ENCODE assay signal across 33 cellular contexts in the genomic region with DNA sequence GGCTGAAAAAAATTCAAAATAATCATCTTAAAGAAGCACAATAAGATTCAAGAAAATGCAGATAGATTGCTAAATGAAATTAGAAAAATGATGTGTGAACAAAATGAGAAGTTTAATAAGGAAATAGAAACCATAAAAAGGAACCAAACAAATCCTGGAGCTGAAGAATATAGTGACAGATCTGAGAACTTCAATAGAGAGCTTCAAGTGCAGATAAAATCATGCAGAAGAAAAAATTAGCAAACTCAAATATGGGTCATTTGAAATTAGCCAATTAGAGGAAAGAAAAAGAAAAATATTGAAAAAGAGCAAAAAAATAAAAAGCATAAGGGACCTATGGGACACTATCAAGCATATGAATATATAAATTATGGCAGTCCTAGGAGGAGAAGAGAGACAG.
"Had no signal": no experiment of that assay in that cellular context is flagged by ENCODE, and none has a peak within 500 bp of the region (broad histone marks: within the 10 kb centered on the region; RNA-seq: fewer than 3 reads in every experiment).

No MANE protein-coding gene starts in this region.

- H3K4me1 Mint-ChIP-seq: activated B cell treated with CpG ODN at 0.5 μM for 24 hours; activated CD4-positive, alpha-beta T cell treated with anti-CD3 and anti-CD28 coated beads, Interleukin-2, amount 10 ng/mL, durations not matched to agents 24 days and 14 days; activated T-helper 17 cell treated with anti-CD3 and anti-CD28 coated beads, Interleukin-2, amount 50 U/mL, for 72 hours had no signal

- H3K9me3 ChIP-seq: adrenal gland had no signal

- H3K27ac ChIP-seq: adrenal gland, body of pancreas, brain microvascular endothelial cell, breast epithelium, VCaP had no signal

- H3K36me3 Mint-ChIP-seq: activated CD4-positive, alpha-beta memory T cell treated with anti-CD3 and anti-CD28 coated beads for 36 hours had no signal

- H3K36me3 ChIP-seq: adrenal gland, brain microvascular endothelial cell, breast epithelium had no signal

- H3K27me3 Mint-ChIP-seq: activated B cell treated with CpG ODN at 0.5 μM for 24 hours; activated CD4-positive, alpha-beta memory T cell treated with anti-CD3 and anti-CD28 coated beads for 36 hours; activated CD4-positive, alpha-beta T cell treated with anti-CD3 and anti-CD28 coated beads, Interleukin-2, amount 10 ng/mL, durations not matched to agents 24 days and 14 days; activated CD8-positive, alpha-beta T cell treated with anti-CD3 and anti-CD28 coated beads for 36 hours; activated T-cell treated with anti-CD3 and anti-CD28 coated beads, Interleukin-2, amount 50 U/mL, for 24 hours had no signal

- H3K27ac Mint-ChIP-seq: activated B cell treated with CpG ODN at 0.5 μM for 24 hours; activated CD4-positive, alpha-beta memory T cell treated with anti-CD3 and anti-CD28 coated beads for 36 hours; activated CD4-positive, alpha-beta T cell treated with anti-CD3 and anti-CD28 coated beads, Interleukin-2, amount 10 ng/mL, durations not matched to agents 24 days and 14 days; activated CD8-positive, alpha-beta T cell treated with anti-CD3 and anti-CD28 coated beads for 36 hours; activated naive CD4-positive, alpha-beta T cell treated with anti-CD3 and anti-CD28 coated beads for 36 hours; activated naive CD4-positive, alpha-beta T cell treated with anti-CD3 and anti-CD28 coated beads, Interleukin-2, amount 50 U/mL, for 72 hours; activated T-cell treated with anti-CD3 and anti-CD28 coated beads, Interleukin-2, amount 50 U/mL, for 24 hours; activated T-helper 1 cell treated with anti-CD3 and anti-CD28 coated beads, Interleukin-12 subunit alpha, Interleukin-12 subunit beta, Interleukin-2, Interleukin-4 antibody, amounts not matched to agents 30 ng/mL and 10 ng/mL and 1 ng/mL, durations not matched to agents 14 hours and 24 hours and 36 hours; activated T-helper 17 cell treated with anti-CD3 and anti-CD28 coated beads, Interleukin-2, amount 50 U/mL, for 72 hours; T-helper 1 cell treated with Interleukin-12 subunit alpha and Interleukin-12 subunit beta and Interleukin-4 antibody, amounts not matched to agents 30 μg/mL and 1 μg/mL, for 36 hours; T-helper 2 cell treated with Interferon-gamma antibody and Interleukin-4, amounts not matched to agents 5 μg/mL and 100 μg/mL, for 36 hours had no signal

- H3K4me1 ChIP-seq: adrenal gland, body of pancreas, breast epithelium had no signal

- H3K4me3 ChIP-seq: adrenal gland, body of pancreas, breast epithelium had no signal

- H3K4me3 Mint-ChIP-seq: activated B cell treated with CpG ODN at 0.5 μM for 24 hours; activated CD4-positive, alpha-beta memory T cell treated with anti-CD3 and anti-CD28 coated beads for 36 hours; activated CD4-positive, alpha-beta T cell treated with anti-CD3 and anti-CD28 coated beads, Interleukin-2, amount 10 ng/mL, durations not matched to agents 24 days and 14 days; activated CD8-positive, alpha-beta T cell treated with anti-CD3 and anti-CD28 coated beads for 36 hours; activated naive CD4-positive, alpha-beta T cell treated with anti-CD3 and anti-CD28 coated beads for 36 hours; activated T-cell treated with anti-CD3 and anti-CD28 coated beads, Interleukin-2, amount 50 U/mL, for 24 hours; activated T-helper 1 cell treated with anti-CD3 and anti-CD28 coated beads, Interleukin-12 subunit alpha, Interleukin-12 subunit beta, Interleukin-2, Interleukin-4 antibody, amounts not matched to agents 30 ng/mL and 10 ng/mL and 1 ng/mL, durations not matched to agents 14 hours and 24 hours and 36 hours; activated T-helper 17 cell treated with anti-CD3 and anti-CD28 coated beads, Interleukin-2, amount 50 U/mL, for 72 hours; T-helper 1 cell treated with Interleukin-12 subunit alpha and Interleukin-12 subunit beta and Interleukin-4 antibody, amounts not matched to agents 30 μg/mL and 1 μg/mL, for 36 hours; T-helper 2 cell treated with Interferon-gamma antibody and Interleukin-4, amounts not matched to agents 5 μg/mL and 100 μg/mL, for 36 hours had no signal

- DNase-seq: activated B cell treated with CpG ODN at 0.5 μM for 24 hours; activated CD4-positive, alpha-beta memory T cell treated with anti-CD3 and anti-CD28 coated beads for 36 hours; activated CD4-positive, alpha-beta T cell treated with anti-CD3 and anti-CD28 coated beads for 4 hours; activated CD4-positive, alpha-beta T cell treated with anti-CD3 and anti-CD28 coated beads, Interleukin-2, amount 10 ng/mL, durations not matched to agents 24 days and 14 days; activated CD4-positive, alpha-beta T cell treated with anti-CD3 and anti-CD28 coated beads, Interleukin-2, amount 50 U/mL, for 1 hour; activated CD4-positive, alpha-beta T cell treated with anti-CD3 and anti-CD28 coated beads, Interleukin-2, amount 50 U/mL, for 4 hours; activated CD4-positive, CD25-positive, alpha-beta regulatory T cell treated with anti-CD3 and anti-CD28 coated beads, Interleukin-2, amount 50 U/mL, for 72 hours; activated CD8-positive, alpha-beta memory T cell treated with anti-CD3 and anti-CD28 coated beads, Interleukin-2, amount 50 U/mL, for 4 hours; activated CD8-positive, alpha-beta T cell treated with anti-CD3 and anti-CD28 coated beads for 36 hours; activated effector memory CD4-positive, alpha-beta T cell treated with anti-CD3 and anti-CD28 coated beads, Interleukin-2, amount 50 U/mL, for 16 hours; activated gamma-delta T cell treated with Interleukin-2 at 50 U/mL for 16 hours; activated naive CD4-positive, alpha-beta T cell; activated naive CD4-positive, alpha-beta T cell treated with anti-CD3 and anti-CD28 coated beads for 36 hours; activated naive CD4-positive, alpha-beta T cell treated with anti-CD3 and anti-CD28 coated beads, Interleukin-2, amount 50 U/mL, for 16 hours; activated T-cell treated with anti-CD3 and anti-CD28 coated beads for 4 hours; activated T-cell treated with anti-CD3 and anti-CD28 coated beads, Interleukin-2, amount 50 U/mL, for 24 hours; activated T-cell treated with anti-CD3 and anti-CD28 coated beads, Interleukin-2, amount 50 U/mL, for 48 hours; adrenal gland; amniotic stem cell; aorta; body of pancreas; brain microvascular endothelial cell; central memory CD4-positive, alpha-beta T cell; T-helper 1 cell; T-helper 2 cell; T-helper 9 cell had no signal

- ATAC-seq: activated CD8-positive, alpha-beta T cell treated with anti-CD3 and anti-CD28 coated beads for 36 hours; activated naive CD4-positive, alpha-beta T cell treated with anti-CD3 and anti-CD28 coated beads, Interleukin-2, amount 50 U/mL, for 72 hours; activated T-helper 17 cell treated with anti-CD3 and anti-CD28 coated beads, Interleukin-2, amount 50 U/mL, for 72 hours; body of pancreas had no signal
